ENCODE assay signal across 11 cellular contexts in the genomic region with DNA sequence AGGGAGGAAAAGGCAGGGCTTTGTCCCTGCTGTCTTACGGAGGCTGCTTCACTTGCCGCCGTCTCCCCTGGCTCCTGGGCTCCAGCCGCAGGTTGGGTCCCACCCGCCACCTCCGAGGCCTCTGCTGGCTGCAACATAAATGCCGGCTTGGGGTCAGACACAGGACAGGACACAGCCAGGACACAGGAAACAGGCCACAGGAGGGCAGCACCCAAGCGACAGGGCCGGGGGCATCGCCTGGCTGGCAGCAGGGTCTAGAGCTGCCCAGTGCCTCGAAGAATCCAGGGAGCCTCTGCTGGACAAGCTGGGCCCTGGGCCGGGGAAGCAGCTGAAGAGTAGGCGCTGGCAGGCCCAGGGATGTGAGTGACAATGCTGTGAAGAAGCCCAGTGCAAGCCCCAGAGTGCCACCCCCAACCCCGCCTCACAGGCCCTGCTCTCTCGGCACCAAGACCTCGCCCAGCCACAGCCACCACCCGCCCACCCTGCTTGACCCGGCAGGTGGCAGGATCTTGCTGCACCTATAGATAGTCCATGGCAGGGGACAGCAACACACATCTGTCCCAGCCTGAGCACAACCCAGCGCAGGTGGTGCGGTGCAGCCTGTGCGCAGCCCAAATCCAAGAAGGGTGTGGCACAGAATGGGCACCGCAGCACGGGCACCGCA. TPM values are rescaled to one million over a fixed set of nuclear protein-coding genes. Genes with fewer than 3 reads are reported as not detected.
DNase-seq lines count a peak whose midpoint lies in the region; ATAC-seq and TF ChIP-seq lines count a peak whose summit lies in the region.
"Had no signal": no experiment of that assay in that cellular context is flagged by ENCODE, and none has a peak within 500 bp of the region (broad histone marks: within the 10 kb centered on the region; RNA-seq: fewer than 3 reads in every experiment).

No MANE protein-coding gene starts in this region.

- TF ChIP-seq POLR2A in prostate gland (IDR thresholded peaks at IDR 0.05): no peak

- ATAC-seq in GM21619 (IDR thresholded peaks at IDR 0.05; ENCODE audit: unreplicated experiment): no peak

- H3K27me3 ChIP-seq in WERI-Rb-1 (ENCODE audit: insufficient read depth, low read depth, severe bottlenecking) (no peaks in the 10 kb centered on the region), hepatocyte (no peaks in the 10 kb centered on the region), skeletal muscle tissue (ENCODE audit: control insufficient read depth in 3 of 3, insufficient read depth in 3 of 3, low read length in 3 of 3) (no peaks in the 10 kb centered on the region), prostate gland (replicated peaks; ENCODE audit: insufficient read depth) (no peaks in the 10 kb centered on the region)

- DNase-seq in GM13976 (ENCODE audit: low spot score): peak; percentile 32
- peak; percentile 43 for DNase-seq in WERI-Rb-1
- DNase-seq in hepatocyte (ENCODE audit: low spot score): no peak
- no peak for DNase-seq in NCI-H69 (lab: John Stamatoyannopoulos, UW)
- DNase-seq in prostate gland (ENCODE audit: low spot score): no peak
- DNase-seq: activated CD4-positive, alpha-beta T cell treated with anti-CD3 and anti-CD28 coated beads, Interleukin-2, amount 10 ng/mL, durations not matched to agents 7 days and 5 days; CD4-positive, CD25-positive, alpha-beta regulatory T cell; GDM1; mesenchymal stem cell had no signal

- H3K36me3 ChIP-seq in WERI-Rb-1 (peaks cover 24% of the 10 kb centered on the region), hepatocyte (replicated peaks; ENCODE audit: insufficient read depth, low read depth) (no peaks in the 10 kb centered on the region), skeletal muscle tissue (ENCODE audit: control insufficient read depth in 3 of 3, insufficient read depth in 3 of 3, low read length in 3 of 3) (peaks cover 25 to 33% (median 30%) of the 10 kb centered on the region in 3 donors), prostate gland (no peaks in the 10 kb centered on the region)

- in situ Hi-C loops in GM13976 (cut with MboI; ENCODE audit: low sequenced_read_pairs, unreplicated experiment): no loop called here

- no peak overlapping the region for H3K4me2 ChIP-seq in hepatocyte

- WGBS in hepatocyte (ENCODE audit: low lambda C conversion rate, missing lambda C conversion rate): 87% methylated on average over 24 of the region's 24 CpGs
- WGBS in prostate gland: 80% methylated on average over 24 of the region's 24 CpGs

- no peaks in the 10 kb centered on the region for H4K20me1 ChIP-seq in hepatocyte (ENCODE audit: insufficient read depth, poor library complexity, severe bottlenecking)

- H3K4me1 ChIP-seq in hepatocyte (ENCODE audit: insufficient read depth) (peaks cover 5% of the 10 kb centered on the region), skeletal muscle tissue (ENCODE audit: control insufficient read depth in 3 of 3, insufficient read depth in 3 of 3, low read length in 3 of 3) (peaks cover 62 to 93% (median 85%) of the 10 kb centered on the region in 3 donors), prostate gland (replicated peaks) (no peaks in the 10 kb centered on the region)

- no peaks in the 10 kb centered on the region for H3K9me3 ChIP-seq in WERI-Rb-1 (ENCODE audit: severe bottlenecking)
- no peaks in the 10 kb centered on the region for H3K9me3 ChIP-seq in hepatocyte (ENCODE audit: low read depth)
- H3K9me3 ChIP-seq in skeletal muscle tissue (ENCODE audit: control insufficient read depth in 3 of 3, low read length in 3 of 3): no peaks in the 10 kb centered on the region
- no peaks in the 10 kb centered on the region for H3K9me3 ChIP-seq in prostate gland

- no peaks in the 10 kb centered on the region for H3K79me2 ChIP-seq in hepatocyte

- no peaks in the 10 kb centered on the region for H3K9me2 ChIP-seq in hepatocyte (replicated peaks; ENCODE audit: insufficient read depth)

- H3K4me3 ChIP-seq in WERI-Rb-1 (ENCODE audit: low read depth, low read length): no peak overlapping the region
- H3K4me3 ChIP-seq in hepatocyte: no peak overlapping the region
- no peak overlapping the region for H3K4me3 ChIP-seq in skeletal muscle tissue (ENCODE audit: low read length in 3 of 3)
- H3K4me3 ChIP-seq in prostate gland: no peak overlapping the region

- peak overlapping the region in 2 of 3 donors; percentile 23 to 65 for H3K9ac ChIP-seq in skeletal muscle tissue (ENCODE audit: low read depth in 1 of 3, low read length in 3 of 3)

- no peak overlapping the region for H2AFZ ChIP-seq in hepatocyte

- H3K27ac ChIP-seq in WERI-Rb-1 (no peak overlapping the region), hepatocyte (no peak overlapping the region), skeletal muscle tissue (ENCODE audit: low read depth, low read length) (peak overlapping the region; percentile 62), prostate gland (no peak overlapping the region)

- TF ChIP-seq CTCF in GM13976 (IDR thresholded peaks at IDR 0.05; ENCODE audit: borderline replicate concordance, control extremely low read depth, extremely low read depth, insufficient read depth, missing control alignments) (no peak), WERI-Rb-1 (IDR thresholded peaks at IDR 0.05; ENCODE audit: low read depth, low read length) (peak; percentile 54; the same call in 1 of the 2 replicates), hepatocyte (IDR thresholded peaks at IDR 0.05; ENCODE audit: poor library complexity) (peak; percentile 7), prostate gland (IDR thresholded peaks at IDR 0.05) (no peak)

- intact Hi-C loops in prostate gland (cut with DNase I): no loop called here

RNA-seq across cellular contexts. Expression of a gene that starts 55.7 kb away (rescaled TPM):
- 107 and 109 TPM in 2 replicates for total RNA-seq in hepatocyte
- 113 and 122 TPM in 2 replicates for polyA plus RNA-seq in hepatocyte
- total RNA-seq in skeletal muscle tissue: 597 TPM
- 10 to 100 TPM; 65.6 to 70.1 TPM for total RNA-seq in prostate gland

Comparison
In these comparisons a context has a peak if more than half of its experiments do, and no peak if none do; other contexts are left out.
1. DNase-seq: peak in GM13976 (single experiment) and WERI-Rb-1 (single experiment); none in hepatocyte (single experiment), NCI-H69 (single experiment) and prostate gland (single experiment).
2. CTCF ChIP-seq: peak in WERI-Rb-1 (single experiment) and hepatocyte (single experiment); none in GM13976 (single experiment) and prostate gland (0 of 4).